ENCODE assay signal across 25 cellular contexts in genomic region chr6:115768469-115768868, GRCh38.
"Had no signal": no experiment of that assay in that cellular context is flagged by ENCODE, and none has a peak within 500 bp of the region (broad histone marks: within the 10 kb centered on the region; RNA-seq: fewer than 3 reads in every experiment).

No MANE protein-coding gene starts in this region.

- H3K27me3 ChIP-seq: stomach, suprapubic skin, testis, thyroid gland, tibial artery, tibial nerve, transverse colon, upper lobe of left lung, upper lobe of right lung, uterus, vagina had no signal

- ATAC-seq: stimulated activated effector memory CD8-positive, alpha-beta T cell treated with anti-CD3 and anti-CD28 coated beads, Interleukin-12 subunit alpha, Interleukin-12 subunit beta, amount 100 ng/mL, for 72 hours; stimulated activated memory B cell treated with anti-CD40 and anti-IgM and Interleukin-4, amounts not matched to agents 10 μg/mL and 1 μg/mL and 100 μg/mL, for 72 hours; stimulated activated naive B cell treated with anti-CD40 and anti-IgM and Interleukin-4, amounts not matched to agents 10 μg/mL and 1 μg/mL and 100 μg/mL, for 72 hours; stimulated activated naive CD8-positive, alpha-beta T cell treated with anti-CD3 and anti-CD28 coated beads, Interleukin-15, amount 100 ng/mL, for 72 hours; stimulated activated naive CD8-positive, alpha-beta T cell treated with anti-CD3 and anti-CD28 coated beads, Interleukin-15, Interleukin-2, amounts not matched to agents 100 U/mL and 50 U/mL, for 24 hours; upper lobe of right lung had no signal

- H3K4me1 ChIP-seq: stomach, suprapubic skin, testis, thyroid gland, tibial nerve, transverse colon, upper lobe of left lung, upper lobe of right lung, uterus, vagina had no signal

- H3K4me3 ChIP-seq: stomach, suprapubic skin, testis, thoracic aorta, thyroid gland, tibial artery, tibial nerve, transverse colon, upper lobe of left lung, upper lobe of right lung, uterus, vagina had no signal

- DNase-seq: stimulated activated CD4-positive, alpha-beta T cell treated with anti-CD3 and anti-CD28 coated beads, Interleukin-2, amount 100 ng/mL, for 48 hours; stimulated activated CD4-positive, alpha-beta T cell treated with anti-CD3 and anti-CD28 coated beads, Interleukin-4, amount 100 ng/mL, for 1 hour; stimulated activated CD4-positive, alpha-beta T cell treated with anti-CD3 and anti-CD28 coated beads, Interleukin-4, amount 100 ng/mL, for 24 hours; stimulated activated CD4-positive, alpha-beta T cell treated with anti-CD3 and anti-CD28 coated beads, Interleukin-4, amount 100 ng/mL, for 4 hours; stimulated activated CD8-positive, alpha-beta memory T cell treated with anti-CD3 and anti-CD28 coated beads, Interleukin-4, amount 100 ng/mL, for 48 hours; stimulated activated naive B cell treated with anti-CD40 and anti-IgM and Interleukin-4, amounts not matched to agents 10 μg/mL and 1 μg/mL and 100 μg/mL, for 72 hours; stimulated activated naive CD4-positive, alpha-beta T cell; stimulated activated naive CD4-positive, alpha-beta T cell treated with Interleukin-2 at 50 U/mL for 16 hours; stimulated activated naive CD8-positive, alpha-beta T cell treated with anti-CD3 and anti-CD28 coated beads, Interleukin-15, amount 100 ng/mL, for 72 hours; stimulated activated naive CD8-positive, alpha-beta T cell treated with anti-CD3 and anti-CD28 coated beads, Interleukin-15, Interleukin-2, amounts not matched to agents 100 U/mL and 50 U/mL, for 24 hours; stomach; substantia nigra; testis; thyroid gland; tibial artery; transverse colon; upper lobe of left lung; upper lobe of right lung; uterus had no signal

- H3K9me3 ChIP-seq: stomach, suprapubic skin, testis, thoracic aorta, thyroid gland, tibial artery, tibial nerve, transverse colon, upper lobe of left lung, upper lobe of right lung, uterus, vagina had no signal

- H3K27ac ChIP-seq: stomach, suprapubic skin, testis, thoracic aorta, thyroid gland, tibial artery, tibial nerve, transverse colon, upper lobe of left lung, upper lobe of right lung, uterus, vagina had no signal

- H3K36me3 ChIP-seq: stomach, suprapubic skin, thoracic aorta, thyroid gland, tibial artery, tibial nerve, transverse colon, upper lobe of left lung, upper lobe of right lung, uterus, vagina had no signal
